ENCODE assay signal across 11 cellular contexts in genomic region chr10:79434816-79435215, GRCh38. TPM values are rescaled to one million over a fixed set of nuclear protein-coding genes. Genes with fewer than 3 reads are reported as not detected.
A peak's percentile ranks its signal among the peaks of the same experiment; 100 is the strongest.
DNase-seq lines count a peak whose midpoint lies in the region; ATAC-seq and TF ChIP-seq lines count a peak whose summit lies in the region.
"Had no signal": no experiment of that assay in that cellular context is flagged by ENCODE, and none has a peak within 500 bp of the region (broad histone marks: within the 10 kb centered on the region; RNA-seq: fewer than 3 reads in every experiment).

No MANE protein-coding gene starts in this region.

- no peak for ATAC-seq in HG03439 (IDR thresholded peaks at IDR 0.05; ENCODE audit: unreplicated experiment)

- in situ Hi-C loops in brain microvascular endothelial cell (cut with HindIII; ENCODE audit: low pct_ligation_motif_present, low sequenced_read_pairs): no loop called here

- peak overlapping the region; percentile 96 for H3K27ac Mint-ChIP-seq in HFFc6
- H3K27ac Mint-ChIP-seq: activated B cell treated with CpG ODN at 0.5 μM for 24 hours had no signal

- peak; percentile 53 for DNase-seq in HFFc6
- DNase-seq in brain microvascular endothelial cell: peak; percentile 68
- DNase-seq in left kidney (ENCODE audit: low read depth, low spot score): peak; percentile 56
- no peak for DNase-seq in substantia nigra (lab: John Stamatoyannopoulos, UW)
- DNase-seq in T-helper 9 cell: no peak
- no peak for DNase-seq in cortex of kidney (lab: John Stamatoyannopoulos, UW)
- no peak for DNase-seq in NCI-H187 (lab: John Stamatoyannopoulos, UW)
- DNase-seq: activated B cell treated with CpG ODN at 0.5 μM for 24 hours, NCI-H526 treated with DMSO at 0.1 percent for 48 hours had no signal

- H3K36me3 ChIP-seq in brain microvascular endothelial cell (replicated peaks): peaks cover 7% of the 10 kb centered on the region
- H3K36me3 ChIP-seq: neutrophil had no signal

- peaks cover 89% of the 10 kb centered on the region for H3K4me1 Mint-ChIP-seq in HFFc6 (ENCODE audit: low read depth)
- H3K4me1 Mint-ChIP-seq: activated B cell treated with CpG ODN at 0.5 μM for 24 hours had no signal

- H3K27ac ChIP-seq in brain microvascular endothelial cell (peak overlapping the region; percentile 84), substantia nigra (ENCODE audit: low read depth, low read length, poor library complexity, severe bottlenecking) (peak overlapping the region; percentile 91)
- H3K27ac ChIP-seq: neutrophil had no signal

- peaks cover 3% of the 10 kb centered on the region; the same call in 1 of the 2 replicates for H3K27me3 Mint-ChIP-seq in HFFc6 (ENCODE audit: insufficient read depth)

- no peaks in the 10 kb centered on the region for H3K9me3 Mint-ChIP-seq in HFFc6
- H3K9me3 Mint-ChIP-seq: activated B cell treated with CpG ODN at 0.5 μM for 24 hours had no signal

- peak overlapping the region; percentile 26 for H3K4me3 ChIP-seq in brain microvascular endothelial cell (ENCODE audit: low read depth, low read length)

- H3K36me3 Mint-ChIP-seq in HFFc6 (ENCODE audit: low read depth): peaks cover 16% of the 10 kb centered on the region; the same call in 1 of the 2 replicates

- H3K4me3 Mint-ChIP-seq in HFFc6: peak overlapping the region; percentile 87
- H3K4me3 Mint-ChIP-seq: activated B cell treated with CpG ODN at 0.5 μM for 24 hours had no signal

- no peaks in the 10 kb centered on the region for H3K27me3 ChIP-seq in brain microvascular endothelial cell (replicated peaks)

- TF ChIP-seq CTCF in HFFc6 (IDR thresholded peaks at IDR 0.05) (no peak), brain microvascular endothelial cell (IDR thresholded peaks at IDR 0.05; ENCODE audit: low read depth, low read length, missing control alignments) (no peak)

RNA-seq across cellular contexts. Expression of gene ZCCHC24, which starts 10.6 kb away (rescaled TPM):
- 10 to 100 TPM; 33.2 to 40.3 (median 37.5) TPM for total RNA-seq in HFFc6 (2021; fragmentation: NEBNext Ultra II Directional; extraction: Animal tissue kit (Norgen Biotek cat#: 25700))

Comparison
In these comparisons a context has a peak if more than half of its experiments do, and no peak if none do; other contexts are left out.
1. DNase-seq: peak in HFFc6 (single experiment), brain microvascular endothelial cell (single experiment) and left kidney (single experiment); none in substantia nigra (0 of 49), T-helper 9 cell (single experiment), cortex of kidney (single experiment) and NCI-H187 (0 of 2).